8 cellular contexts compared by ENCODE assay signal in the genomic region with DNA sequence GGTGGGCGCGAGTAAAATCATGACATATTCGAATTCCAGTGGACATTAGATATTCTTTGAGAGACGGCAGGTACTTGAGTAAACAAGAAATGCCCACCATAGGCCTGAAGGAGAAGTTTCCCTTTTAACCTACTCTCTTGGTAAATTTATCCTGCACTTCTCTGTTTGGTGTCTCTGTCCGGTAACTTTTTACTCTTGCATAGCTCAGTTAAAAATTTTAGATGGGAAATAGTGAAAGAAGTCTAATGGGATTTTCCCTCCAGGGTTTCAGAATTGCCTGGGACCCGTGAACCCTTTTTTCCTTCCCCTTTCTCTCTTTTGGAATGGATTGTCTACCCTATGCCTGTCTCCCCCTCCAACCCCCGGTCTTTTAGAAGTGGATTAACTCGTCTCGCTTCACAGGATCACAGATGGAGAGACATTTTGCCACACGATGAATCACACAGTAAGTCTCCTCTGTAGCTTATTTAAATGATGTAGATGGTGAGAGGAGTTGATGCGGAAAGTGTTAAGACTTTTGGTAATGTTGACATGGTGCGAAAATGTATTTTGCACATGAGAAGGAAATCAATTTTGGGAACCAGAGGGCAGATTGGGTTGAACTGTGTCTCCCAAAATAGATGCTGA. TPM values are rescaled to one million over a fixed set of nuclear protein-coding genes. Genes with fewer than 3 reads are reported as not detected.
DNase-seq lines count a peak whose midpoint lies in the region; ATAC-seq and TF ChIP-seq lines count a peak whose summit lies in the region.

No MANE protein-coding gene starts in this region.

- no peak for TF ChIP-seq CTCF in left lung (IDR thresholded peaks at IDR 0.05)
- no peak for TF ChIP-seq CTCF in thyroid gland (IDR thresholded peaks at IDR 0.05)

- peak overlapping the region; percentile 67 to 94 (median 80) for H3K27ac Mint-ChIP-seq in CD8-positive, alpha-beta memory T cell
- peak overlapping the region; percentile 64 for H3K27ac Mint-ChIP-seq in activated naive CD8-positive, alpha-beta T cell

- POLR2A ChIA-PET in CD8-positive, alpha-beta memory T cell (lab: Charles Lee) = interaction anchor here (0.6 kb wide), 1 partner anchor 8 kb away, joined by 3 read pairs; the partner anchor contains the start of gene C1QTNF9B

- no peaks in the 10 kb centered on the region for H3K9me3 ChIP-seq in CD8-positive, alpha-beta memory T cell (ENCODE audit: low read length)
- H3K9me3 ChIP-seq in HUES6 (ENCODE audit: control insufficient read depth, insufficient read depth, low read depth, low read length) (no peaks in the 10 kb centered on the region), left lung (no peaks in the 10 kb centered on the region), thyroid gland (no peaks in the 10 kb centered on the region)

- peaks cover 23 to 29% (median 26%) of the 10 kb centered on the region in 3 donors for H3K4me1 Mint-ChIP-seq in CD8-positive, alpha-beta memory T cell
- peaks cover 24% of the 10 kb centered on the region for H3K4me1 Mint-ChIP-seq in activated naive CD8-positive, alpha-beta T cell (ENCODE audit: low read depth)

- peak; percentile 29 for ATAC-seq in GM19395 (IDR thresholded peaks at IDR 0.05; ENCODE audit: unreplicated experiment)
- peak; percentile 0 for ATAC-seq in left lung

- 22 to 24% methylated on average over 12 of the region's 12 CpGs for WGBS in thyroid gland, 2 donors

- H3K9me3 Mint-ChIP-seq in CD8-positive, alpha-beta memory T cell = no peaks in the 10 kb centered on the region
- no peaks in the 10 kb centered on the region for H3K9me3 Mint-ChIP-seq in activated naive CD8-positive, alpha-beta T cell (ENCODE audit: low read depth)

- TF ChIP-seq POLR2A in thyroid gland (IDR thresholded peaks at IDR 0.05) = no peak

- H3K4me3 ChIP-seq in CD8-positive, alpha-beta memory T cell (ENCODE audit: low read length) = peak overlapping the region; percentile 90
- H3K4me3 ChIP-seq in HUES6 (ENCODE audit: low read depth, low read length) (peak overlapping the region; percentile 94), left lung (peak overlapping the region; percentile 91 to 95), thyroid gland (replicated peaks in 1 of 3) (peak overlapping the region in 1 of 3 donors; percentile 89)

- peaks cover 3 to 7% (median 4%) of the 10 kb centered on the region in 3 donors for H3K36me3 Mint-ChIP-seq in CD8-positive, alpha-beta memory T cell
- peaks cover 3% of the 10 kb centered on the region for H3K36me3 Mint-ChIP-seq in activated naive CD8-positive, alpha-beta T cell

- DNase-seq in CD8-positive, alpha-beta memory T cell = no peak
- DNase-seq in left lung (no peak), thyroid gland (no peak), NCI-H2081 (lab: John Stamatoyannopoulos, UW) (no peak), NCI-H187 (lab: John Stamatoyannopoulos, UW) (no peak)

- no peak overlapping the region for H3K9ac ChIP-seq in HUES6 (ENCODE audit: low read length)

- H3K4me1 ChIP-seq in CD8-positive, alpha-beta memory T cell (ENCODE audit: insufficient read depth, low read length) = peaks cover 9% of the 10 kb centered on the region
- H3K4me1 ChIP-seq in HUES6 (ENCODE audit: control insufficient read depth, insufficient read depth, low read length) (peaks cover 12% of the 10 kb centered on the region), left lung (peaks cover 6 to 15% of the 10 kb centered on the region in 2 donors), thyroid gland (peaks cover 5 to 13% of the 10 kb centered on the region in 2 donors)

- H3K36me3 ChIP-seq in CD8-positive, alpha-beta memory T cell (ENCODE audit: insufficient read depth, low read length) = peaks cover 6% of the 10 kb centered on the region
- H3K36me3 ChIP-seq in HUES6 (ENCODE audit: control insufficient read depth, insufficient read depth, low read length) (peaks cover 5% of the 10 kb centered on the region), left lung (peaks cover 0 to 4% of the 10 kb centered on the region in 2 donors), thyroid gland (peaks cover 1 to 4% of the 10 kb centered on the region in 2 donors)

- H3K27me3 Mint-ChIP-seq in CD8-positive, alpha-beta memory T cell = peaks cover 0 to 2% of the 10 kb centered on the region in 2 donors
- H3K27me3 Mint-ChIP-seq in activated naive CD8-positive, alpha-beta T cell = no peaks in the 10 kb centered on the region

- H3K27ac ChIP-seq in CD8-positive, alpha-beta memory T cell (ENCODE audit: low read depth, low read length) = no peak overlapping the region
- H3K27ac ChIP-seq in HUES6 (ENCODE audit: low read depth, low read length) = no peak overlapping the region
- peak overlapping the region; percentile 86 to 89 for H3K27ac ChIP-seq in left lung
- peak overlapping the region in 2 of 3 donors; percentile 12 to 25 for H3K27ac ChIP-seq in thyroid gland

- CTCF ChIA-PET in CD8-positive, alpha-beta memory T cell (lab: Charles Lee) = interaction anchor here (1.0 to 2.3 kb wide), 7 partner anchors 9 to 422 kb away, joined by 3 to 9 read pairs (median 5); partner anchors contain the start of gene C1QTNF9B

- H3K4me3 Mint-ChIP-seq in CD8-positive, alpha-beta memory T cell = peak overlapping the region; percentile 85 to 95 (median 90)
- H3K4me3 Mint-ChIP-seq in activated naive CD8-positive, alpha-beta T cell = peak overlapping the region; percentile 86

- H3K27me3 ChIP-seq in CD8-positive, alpha-beta memory T cell (ENCODE audit: insufficient read depth, low read length, poor library complexity, severe bottlenecking) = no peaks in the 10 kb centered on the region
- H3K27me3 ChIP-seq in HUES6 (ENCODE audit: control insufficient read depth, insufficient read depth, low read length) (no peaks in the 10 kb centered on the region), left lung (no peaks in the 10 kb centered on the region), thyroid gland (no peaks in the 10 kb centered on the region)

- intact Hi-C loops in left lung (cut with DNase I) (no loop called here), thyroid gland (cut with DNase I) (no loop called here)

RNA-seq across cellular contexts. Expression of gene MIPEP, which starts 0.5 kb away (rescaled TPM):
- 10 to 100 TPM; 18.8 to 23.7 TPM for total RNA-seq in CD8-positive, alpha-beta memory T cell
- polyA plus RNA-seq in CD8-positive, alpha-beta memory T cell = 17.9 TPM
- total RNA-seq in left lung (10 to 100 TPM; 23.1 to 26.2 TPM), thyroid gland (10 to 100 TPM; 17.1 to 27.9 (median 24.1) TPM)

RNA-seq across cellular contexts. Expression of gene C1QTNF9B, which starts 7.6 kb away (rescaled TPM):
- total RNA-seq in CD8-positive, alpha-beta memory T cell = not detected
- polyA plus RNA-seq in CD8-positive, alpha-beta memory T cell = not detected
- under 1 TPM in 1 of 2 donors, not detected in 1; 0.34 TPM for total RNA-seq in left lung
- total RNA-seq in thyroid gland = not detected

Comparison
In these comparisons a context has a peak if more than half of its experiments do, and no peak if none do; other contexts are left out.
1. H3K27ac ChIP-seq: peak in left lung (2 of 2) and thyroid gland (2 of 3); none in CD8-positive, alpha-beta memory T cell (single experiment) and HUES6 (single experiment).